8 cellular contexts compared by ENCODE assay signal in the genomic region with DNA sequence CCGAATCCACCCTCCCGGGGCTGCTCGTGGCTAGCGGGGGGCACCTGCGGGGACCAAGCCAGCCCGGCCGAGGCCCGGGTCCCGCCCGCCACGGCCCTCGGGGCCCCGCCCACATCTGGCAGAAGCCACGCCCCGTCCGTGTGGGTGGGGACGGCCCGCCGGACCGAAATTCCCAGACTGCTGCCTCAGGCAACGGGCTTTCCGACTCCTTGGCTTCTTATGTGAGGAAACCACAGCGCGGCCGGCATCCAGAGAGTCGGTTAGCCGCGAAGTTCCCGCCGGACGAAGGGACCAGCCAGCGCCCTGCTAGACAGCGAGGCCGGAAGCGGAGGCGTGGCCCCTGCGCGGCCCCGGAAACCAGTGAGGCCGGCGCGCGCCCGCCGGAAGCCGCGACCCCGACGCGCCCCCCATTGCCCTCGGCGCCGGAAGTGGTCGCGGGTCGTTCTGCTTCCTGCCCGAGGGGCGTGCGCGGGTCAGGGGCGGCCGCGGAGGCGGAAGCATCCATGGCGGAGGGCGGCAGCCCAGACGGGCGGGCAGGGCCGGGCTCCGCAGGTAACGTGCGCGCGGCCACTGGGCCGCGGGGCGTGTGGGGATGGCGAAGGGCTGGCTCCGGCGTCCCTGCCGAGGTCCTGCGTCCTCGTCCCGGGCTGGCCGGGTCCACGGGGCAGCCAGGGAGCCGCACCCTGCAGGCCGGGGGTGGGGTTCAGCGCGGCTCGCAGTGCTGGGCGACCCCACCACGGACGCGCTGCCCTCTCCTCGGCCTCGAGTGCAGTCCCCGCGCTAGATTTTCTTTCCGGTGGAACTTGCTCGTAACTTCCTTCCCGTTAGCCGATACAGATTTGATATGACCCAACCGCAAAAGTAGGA.
A peak's percentile ranks its signal among the peaks of the same experiment; 100 is the strongest.
DNase-seq lines count a peak whose midpoint lies in the region; ATAC-seq and TF ChIP-seq lines count a peak whose summit lies in the region.

A gene with protein sequence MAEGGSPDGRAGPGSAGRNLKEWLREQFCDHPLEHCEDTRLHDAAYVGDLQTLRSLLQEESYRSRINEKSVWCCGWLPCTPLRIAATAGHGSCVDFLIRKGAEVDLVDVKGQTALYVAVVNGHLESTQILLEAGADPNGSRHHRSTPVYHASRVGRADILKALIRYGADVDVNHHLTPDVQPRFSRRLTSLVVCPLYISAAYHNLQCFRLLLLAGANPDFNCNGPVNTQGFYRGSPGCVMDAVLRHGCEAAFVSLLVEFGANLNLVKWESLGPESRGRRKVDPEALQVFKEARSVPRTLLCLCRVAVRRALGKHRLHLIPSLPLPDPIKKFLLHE (plus strand): TSS at position 360 of the 867 bp plus-strand sequence. CDS start 144 bp downstream, at position 504.

- TF ChIP-seq CTCF in OCI-LY3 (IDR thresholded peaks at IDR 0.05; ENCODE audit: low read depth, low read length) = no peak

- H2AFZ ChIP-seq in OCI-LY3 (ENCODE audit: low read depth, low read length) = peak within 1 kb of the TSS; percentile 70

- no peaks in the 10 kb centered on the region for H3K27me3 ChIP-seq in OCI-LY3 (ENCODE audit: low read depth, low read length)
- H3K27me3 ChIP-seq in mucosa of rectum (ENCODE audit: control insufficient read depth in 2 of 2, insufficient read depth in 2 of 2, low read length in 2 of 2) = no peaks in the 10 kb centered on the region

- H3K36me3 ChIP-seq in OCI-LY3 (replicated peaks; ENCODE audit: low read depth, low read length) = peaks cover 8% of the 10 kb centered on the region
- H3K36me3 ChIP-seq in mucosa of rectum (ENCODE audit: control insufficient read depth in 2 of 2, insufficient read depth in 2 of 2, low read length in 2 of 2) = peaks cover 0 to 12% of the 10 kb centered on the region in 2 donors

- H3K9me3 ChIP-seq in OCI-LY3 (ENCODE audit: insufficient read depth, low read length) (no peaks in the 10 kb centered on the region), mucosa of rectum (ENCODE audit: control insufficient read depth in 2 of 2, low read length in 2 of 2) (peaks cover 0 to 5% of the 10 kb centered on the region in 2 donors)

- no peaks in the 10 kb centered on the region; the same call in 1 of the 2 replicates for H4K20me1 ChIP-seq in OCI-LY3 (ENCODE audit: insufficient read depth, low read length)

- peak within 1 kb of the TSS; percentile 97 for H3K4me3 ChIP-seq in OCI-LY3 (ENCODE audit: low read length)
- H3K4me3 ChIP-seq in mucosa of rectum (ENCODE audit: low read length in 2 of 2) = peak within 1 kb of the TSS; percentile 82 to 94

- H3K79me2 ChIP-seq in OCI-LY3 (ENCODE audit: low read length) = peaks cover 48% of the 10 kb centered on the region

- ATAC-seq in GM19397 (IDR thresholded peaks at IDR 0.05; ENCODE audit: unreplicated experiment) (peak; percentile 91), HG03565 (IDR thresholded peaks at IDR 0.05; ENCODE audit: unreplicated experiment) (peak; percentile 79)

- H3K27ac ChIP-seq in OCI-LY3 (ENCODE audit: low read length) = peak within 1 kb of the TSS; percentile 76
- H3K27ac ChIP-seq in epithelial cell of prostate = peak within 1 kb of the TSS; percentile 100
- H3K27ac ChIP-seq in mucosa of rectum (ENCODE audit: low read depth in 2 of 2, low read length in 2 of 2) = peak within 1 kb of the TSS; percentile 94 to 96

- peak within 1 kb of the TSS; percentile 92 for H3K9ac ChIP-seq in OCI-LY3 (ENCODE audit: low read length)
- peak within 1 kb of the TSS; percentile 82 to 90 for H3K9ac ChIP-seq in mucosa of rectum (ENCODE audit: low read depth in 1 of 2, low read length in 2 of 2)

- H3K4me2 ChIP-seq in OCI-LY3 (ENCODE audit: low read length) = peak within 1 kb of the TSS; percentile 98

- peak; percentile 88 for DNase-seq in CMK (ENCODE audit: low read depth)
- peak; percentile 62 for DNase-seq in activated T-cell treated with anti-CD3 and anti-CD28 coated beads for 1 hour (ENCODE audit: low read depth)
- no peak for DNase-seq in epithelial cell of prostate (ENCODE audit: low read depth, low spot score)
- peak; percentile 52 to 69 for DNase-seq in stimulated activated CD8-positive, alpha-beta memory T cell treated with anti-CD3 and anti-CD28 coated beads, Interleukin-7, amount 100 ng/mL, for 1 hour (ENCODE audit: low read depth in 2 of 2)

- H3K4me1 ChIP-seq in OCI-LY3 (ENCODE audit: low read length) (peaks cover 9% of the 10 kb centered on the region; the same call in 1 of the 2 replicates), mucosa of rectum (ENCODE audit: control insufficient read depth in 2 of 2, insufficient read depth in 2 of 2, low read length in 2 of 2) (peaks cover 17% of the 10 kb centered on the region in 2 donors)
